8 cellular contexts compared by ENCODE assay signal in the genomic region with DNA sequence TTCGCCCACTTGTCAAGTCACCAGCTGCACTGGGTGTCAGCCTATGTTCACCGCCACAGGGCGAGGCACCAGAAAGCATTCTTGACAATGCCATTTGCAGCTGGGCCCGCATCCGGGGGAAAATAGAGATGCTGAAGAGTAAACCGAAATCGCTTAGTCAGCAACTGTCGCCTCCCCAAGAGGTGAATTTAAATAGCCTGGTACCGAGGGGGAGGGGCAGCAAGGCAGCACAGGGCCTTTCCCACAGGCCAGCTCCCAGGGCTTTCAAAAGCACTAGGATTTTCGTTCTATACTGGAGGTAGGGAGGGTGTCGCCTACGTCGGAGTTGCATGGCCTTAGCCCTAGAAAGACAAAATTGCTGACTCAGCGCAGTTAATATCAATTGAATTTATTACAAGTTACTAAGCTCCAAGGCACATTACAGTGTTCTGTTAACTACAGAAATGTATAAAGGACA. TPM values are rescaled to one million over a fixed set of nuclear protein-coding genes. Genes with fewer than 3 reads are reported as not detected.
DNase-seq lines count a peak whose midpoint lies in the region; ATAC-seq and TF ChIP-seq lines count a peak whose summit lies in the region.

No MANE protein-coding gene starts in this region.

- H3K4me3 ChIP-seq in psoas muscle: peak overlapping the region; percentile 91
- no peak overlapping the region for H3K4me3 ChIP-seq in lower leg skin (ENCODE audit: low read depth, poor library complexity, severe bottlenecking)

- H3K27ac ChIP-seq in psoas muscle: peak overlapping the region; percentile 82

- DNase-seq in COLO668 (lab: John Stamatoyannopoulos, UW; ENCODE audit: unreplicated experiment) (peak; percentile 92), NCI-H2227 treated with DMSO at 0.1 percent for 48 hours (lab: John Stamatoyannopoulos, UW) (peak; percentile 74), glomerular visceral epithelial cell (ENCODE audit: extremely low spot score) (peak; percentile 52), psoas muscle (no peak), lower leg skin (ENCODE audit: low spot score in 2 of 2) (no peak), MV-4-11 (lab: John Stamatoyannopoulos, UW) (no peak), cerebellar cortex (ENCODE audit: low spot score) (no peak)

- no peaks in the 10 kb centered on the region for H3K9me3 ChIP-seq in psoas muscle

- intact Hi-C loops in psoas muscle (cut with DNase I): loop anchor here in 1 of 2 donors (10.0 kb wide), 1 partner anchor 109 kb away; no protein-coding TSS in a partner anchor
- intact Hi-C loops in lower leg skin (cut with DNase I; ENCODE audit: low total_unique reads): no loop called here

- WGBS in psoas muscle, 3 donors: 8 to 27% (median 8%) methylated on average over 14 of the region's 14 CpGs
- 29 to 35% methylated on average over 13 to 14 of the region's 14 CpGs for WGBS in lower leg skin, 2 donors

- ATAC-seq in activated T-helper 17 cell treated with anti-CD3 and anti-CD28 coated beads, Interleukin-2, amount 50 U/mL, for 72 hours (replicated peaks): peak; percentile 18
- ATAC-seq in psoas muscle: no peak

- H3K4me1 ChIP-seq in psoas muscle: peaks cover 41% of the 10 kb centered on the region

- no peaks in the 10 kb centered on the region for H3K27me3 Mint-ChIP-seq in activated T-helper 17 cell treated with anti-CD3 and anti-CD28 coated beads, Interleukin-2, amount 50 U/mL, for 72 hours

- peaks cover 0 to 20% of the 10 kb centered on the region in 2 donors for H3K36me3 ChIP-seq in psoas muscle (ENCODE audit: insufficient read depth in 1 of 2, low read depth in 1 of 2)

- H3K36me3 Mint-ChIP-seq in activated T-helper 17 cell treated with anti-CD3 and anti-CD28 coated beads, Interleukin-2, amount 50 U/mL, for 72 hours (ENCODE audit: low read depth): peaks cover 34% of the 10 kb centered on the region

- peaks cover 31% of the 10 kb centered on the region for H3K4me1 Mint-ChIP-seq in activated T-helper 17 cell treated with anti-CD3 and anti-CD28 coated beads, Interleukin-2, amount 50 U/mL, for 72 hours

- no peak for TF ChIP-seq POLR2A in lower leg skin (IDR thresholded peaks at IDR 0.05)

- TF ChIP-seq CTCF in psoas muscle (IDR thresholded peaks at IDR 0.05) (no peak), lower leg skin (IDR thresholded peaks at IDR 0.05) (no peak)

- peak overlapping the region; percentile 85 for H3K4me3 Mint-ChIP-seq in activated T-helper 17 cell treated with anti-CD3 and anti-CD28 coated beads, Interleukin-2, amount 50 U/mL, for 72 hours

- H3K9me3 Mint-ChIP-seq in activated T-helper 17 cell treated with anti-CD3 and anti-CD28 coated beads, Interleukin-2, amount 50 U/mL, for 72 hours: no peaks in the 10 kb centered on the region

- H3K27ac Mint-ChIP-seq in activated T-helper 17 cell treated with anti-CD3 and anti-CD28 coated beads, Interleukin-2, amount 50 U/mL, for 72 hours: peak overlapping the region; percentile 87

- no peaks in the 10 kb centered on the region for H3K27me3 ChIP-seq in psoas muscle (ENCODE audit: insufficient read depth in 3 of 3, low read length in 2 of 3)

RNA-seq across cellular contexts. Expression of a gene that starts 4.3 kb away (rescaled TPM):
- 10 to 100 TPM; 14.2 to 25.5 TPM for total RNA-seq in activated T-helper 17 cell treated with anti-CD3 and anti-CD28 coated beads, Interleukin-2, amount 50 U/mL, for 72 hours
- total RNA-seq in psoas muscle (10 to 100 TPM in 3 of 4 donors, 1 to 10 TPM in 1; 9.7 to 26.3 (median 21.7) TPM), lower leg skin (100 to 1,000 TPM in 1 of 4 donors, 10 to 100 TPM in 3; 64.5 to 100 (median 94.0) TPM)
- 1 to 10 TPM; 3.8 to 9.5 (median 4.4) TPM for polyA plus RNA-seq in psoas muscle

Comparison
In these comparisons a context has a peak if more than half of its experiments do, and no peak if none do; other contexts are left out.
1. DNase-seq: peak in COLO668 (single experiment), NCI-H2227 treated with DMSO at 0.1 percent for 48 hours (single experiment) and glomerular visceral epithelial cell (single experiment); none in psoas muscle (0 of 2), lower leg skin (0 of 2), MV-4-11 (single experiment) and cerebellar cortex (single experiment).